8 cellular contexts compared by ENCODE assay signal in the genomic region with DNA sequence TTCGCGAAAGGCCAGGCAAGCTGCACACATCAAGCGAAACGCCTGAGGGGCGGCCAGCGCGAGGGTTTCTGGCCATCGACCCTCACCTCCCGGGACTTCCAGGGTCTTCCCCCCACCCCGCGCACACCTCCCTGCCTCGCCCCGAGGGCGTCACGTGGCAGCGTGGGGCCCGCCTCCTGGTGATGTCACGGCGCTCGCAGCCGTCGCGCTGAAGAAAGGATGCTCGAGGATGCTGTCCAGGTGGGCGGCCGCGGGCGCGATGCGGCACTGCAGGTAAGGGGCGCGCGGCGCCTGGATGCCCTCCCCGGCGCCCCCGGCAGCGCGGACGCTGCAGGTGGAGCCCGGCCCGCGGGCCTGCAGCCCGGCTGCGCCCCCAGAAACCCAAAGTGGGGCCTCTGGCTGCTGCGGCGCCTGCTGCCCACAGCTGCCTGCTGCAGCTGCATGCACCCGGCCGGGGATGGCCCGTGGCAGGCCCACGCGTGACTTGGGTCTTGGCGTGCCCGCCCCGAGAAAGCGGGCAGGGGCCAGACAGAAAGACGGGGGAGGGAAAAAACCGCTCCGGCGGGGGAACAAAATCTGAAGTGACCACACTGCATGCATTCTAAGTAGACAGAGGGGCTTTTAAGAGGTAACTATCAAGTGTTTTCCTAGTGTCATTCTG. TPM values are rescaled to one million over a fixed set of nuclear protein-coding genes. Genes with fewer than 3 reads are reported as not detected.
DNase-seq lines count a peak whose midpoint lies in the region; ATAC-seq, FAIRE-seq and TF ChIP-seq lines count a peak whose summit lies in the region.

No MANE protein-coding gene starts in this region.

- no peak overlapping the region for H2BK5ac ChIP-seq in IMR-90 (ENCODE audit: low read depth, low read length, poor library complexity, severe bottlenecking)

- H3K36me3 ChIP-seq in IMR-90 (ENCODE audit: control insufficient read depth, insufficient read depth, low read length) (no peaks in the 10 kb centered on the region), keratinocyte (ENCODE audit: control insufficient read depth in 2 of 2, extremely low read depth in 1 of 2, insufficient read depth in 2 of 2, low read length in 2 of 2) (no peaks in the 10 kb centered on the region), thoracic aorta (no peaks in the 10 kb centered on the region)

- peak overlapping the region; percentile 56 for H3K4me3 ChIP-seq in IMR-90 (ENCODE audit: insufficient read depth, low read depth, low read length)
- peak overlapping the region; percentile 33 for H3K4me3 ChIP-seq in astrocyte of the cerebellum (ENCODE audit: low read depth, low read length)
- H3K4me3 ChIP-seq in keratinocyte (ENCODE audit: control insufficient read depth in 2 of 3, extremely low read depth in 1 of 3, insufficient read depth in 2 of 3, low read depth in 1 of 3, low read length in 3 of 3): peak overlapping the region in 1 of 3 experiments; percentile 25
- H3K4me3 ChIP-seq in thoracic aorta: peak overlapping the region; percentile 68

- H2BK15ac ChIP-seq in IMR-90 (ENCODE audit: low read depth, low read length): no peak overlapping the region

- intact Hi-C loops in IMR-90 (cut with micrococcal nuclease): no loop called here

- no peak overlapping the region for H2BK20ac ChIP-seq in IMR-90 (ENCODE audit: low read depth, low read length)

- TF ChIP-seq POLR2A in IMR-90 (IDR thresholded peaks at IDR 0.05; ENCODE audit: low read depth, low read length): no peak

- H4K20me1 ChIP-seq in IMR-90 (ENCODE audit: insufficient read depth, low read length) (no peaks in the 10 kb centered on the region), keratinocyte (ENCODE audit: control insufficient read depth, extremely low read depth, insufficient read depth, low read length) (no peaks in the 10 kb centered on the region)

- DNase-seq in IMR-90 (no peak), astrocyte of the cerebellum (ENCODE audit: low read depth) (no peak), keratinocyte (ENCODE audit: low read depth, low spot score) (no peak), thoracic aorta (ENCODE audit: low spot score) (no peak), foreskin melanocyte (no peak), HT-29 (ENCODE audit: low spot score) (no peak)
- DNase-seq in central memory CD4-positive, alpha-beta T cell: no peak

- peak overlapping the region; percentile 83 for H2AFZ ChIP-seq in IMR-90 (replicated peaks; ENCODE audit: low read length, poor library complexity)
- no peak overlapping the region for H2AFZ ChIP-seq in keratinocyte (ENCODE audit: control insufficient read depth, low read length)

- dilution Hi-C loops in IMR-90 (cut with HindIII; ENCODE audit: low sequenced_read_pairs, unreplicated experiment) (no loop called here), keratinocyte (cut with MboI; ENCODE audit: extremely low pct_ligation_motif_present, low sequenced_read_pairs) (no loop called here)

- H3K9ac ChIP-seq in IMR-90 (ENCODE audit: low read depth, low read length): no peak overlapping the region
- no peak overlapping the region for H3K9ac ChIP-seq in keratinocyte (ENCODE audit: control insufficient read depth, extremely low read depth, insufficient read depth, low read length)

- H3K4me1 ChIP-seq in IMR-90 (ENCODE audit: control insufficient read depth, insufficient read depth, low read length) (peaks cover 5% of the 10 kb centered on the region), keratinocyte (ENCODE audit: control insufficient read depth, extremely low read depth, insufficient read depth, low read length) (peaks cover 7% of the 10 kb centered on the region), thoracic aorta (ENCODE audit: control insufficient read depth in 1 of 2, low read depth in 2 of 2) (no peaks in the 10 kb centered on the region)

- BruUV-seq in IMR-90 (replicated peaks; lab: Mats Ljungman, UMichigan): no TSS peak

- no peaks in the 10 kb centered on the region for H3K79me1 ChIP-seq in IMR-90 (ENCODE audit: low read depth in 1 of 2, low read length in 2 of 2)

- no peak for FAIRE-seq in keratinocyte (lab: Jason Lieb, UNC)

- ATAC-seq in GM18519 (IDR thresholded peaks at IDR 0.05; ENCODE audit: low FRiP score, unreplicated experiment): peak; percentile 58
- peak; percentile 55 for ATAC-seq in IMR-90 (ENCODE audit: low read depth)
- ATAC-seq in thoracic aorta (ENCODE audit: insufficient number of reproducible peaks, low FRiP score, low read depth): no peak

- no peak for TF ChIP-seq RAD21 in IMR-90 (IDR thresholded peaks at IDR 0.05; ENCODE audit: low read length)

- H3K27ac ChIP-seq in IMR-90 (ENCODE audit: insufficient read depth, low read length) (no peak overlapping the region; the same call in 1 of the 2 replicates), keratinocyte (ENCODE audit: control insufficient read depth, insufficient read depth, low read length) (no peak overlapping the region), thoracic aorta (no peak overlapping the region)

- H3K56ac ChIP-seq in IMR-90 (ENCODE audit: extremely low read depth, insufficient read depth, low read length): no peak overlapping the region

- no peak overlapping the region for H4K8ac ChIP-seq in IMR-90 (ENCODE audit: low read depth in 2 of 2, low read length in 2 of 2)

- H2AK9ac ChIP-seq in IMR-90 (replicated peaks; ENCODE audit: low read depth, low read length, poor library complexity): no peak overlapping the region

- H4K91ac ChIP-seq in IMR-90 (ENCODE audit: insufficient read depth, low read depth, low read length): no peak overlapping the region

- H3K14ac ChIP-seq in IMR-90 (replicated peaks; ENCODE audit: low read depth, low read length): no peak overlapping the region

- H3K4me2 ChIP-seq in IMR-90 (ENCODE audit: low read depth, low read length): peak overlapping the region; percentile 89
- peak overlapping the region; percentile 47 for H3K4me2 ChIP-seq in keratinocyte (ENCODE audit: control insufficient read depth, extremely low read depth, insufficient read depth, low read depth, low read length)

- in situ Hi-C loops in IMR-90 (cut with MboI; ENCODE audit: low sequenced_read_pairs): no loop called here
- in situ Hi-C loops in astrocyte of the cerebellum (cut with HindIII; ENCODE audit: low sequenced_read_pairs): no loop called here

- H3K27me3 ChIP-seq in IMR-90 (ENCODE audit: control insufficient read depth, insufficient read depth, low read length) (no peaks in the 10 kb centered on the region), keratinocyte (ENCODE audit: control insufficient read depth, extremely low read depth, insufficient read depth, low read length) (peaks cover 12% of the 10 kb centered on the region), thoracic aorta (replicated peaks; ENCODE audit: insufficient read depth) (no peaks in the 10 kb centered on the region)

- H3K23ac ChIP-seq in IMR-90 (ENCODE audit: low read depth, low read length): no peak overlapping the region

- H3K18ac ChIP-seq in IMR-90 (ENCODE audit: low read depth, low read length): no peak overlapping the region

- CTCF ChIA-PET in IMR-90 (lab: Yijun Ruan, JAX): no interaction called here

- H3K9me3 ChIP-seq in IMR-90 (ENCODE audit: control insufficient read depth, insufficient read depth, low read length) (no peaks in the 10 kb centered on the region), keratinocyte (ENCODE audit: control insufficient read depth, low read depth, low read length) (no peaks in the 10 kb centered on the region), thoracic aorta (no peaks in the 10 kb centered on the region)

- WGBS in IMR-90 (ENCODE audit: extremely low coverage in 2 of 2, insufficient read length in 1 of 2), 2 experiments: 29% methylated on average over 26 of the region's 60 CpGs; no CpG with 5 or more reads in 1 of the 2 experiments

- no peaks in the 10 kb centered on the region for H3K79me2 ChIP-seq in keratinocyte (ENCODE audit: control insufficient read depth, insufficient read depth, low read length)

- no peak overlapping the region for H3K4ac ChIP-seq in IMR-90 (ENCODE audit: low read depth, low read length)

- no peak overlapping the region for H4K5ac ChIP-seq in IMR-90 (ENCODE audit: low read depth, low read length)

- TF ChIP-seq CTCF in IMR-90 (conservative IDR thresholded peaks at IDR 0.05; ENCODE audit: low read depth, low read length): no peak
- no peak for TF ChIP-seq CTCF in astrocyte of the cerebellum (IDR thresholded peaks at IDR 0.05; ENCODE audit: low read depth, low read length, missing control alignments)
- TF ChIP-seq CTCF in keratinocyte (optimal IDR thresholded peaks at IDR 0.05 in 1 of 3, IDR thresholded peaks at IDR 0.05 in 1 of 3, conservative IDR thresholded peaks at IDR 0.05 in 1 of 3; ENCODE audit: extremely low read depth in 1 of 3, insufficient read depth in 2 of 3, low read length in 3 of 3): no peak
- TF ChIP-seq CTCF in thoracic aorta (IDR thresholded peaks at IDR 0.05): no peak

- H2AK5ac ChIP-seq in IMR-90 (ENCODE audit: low read depth, low read length): no peak overlapping the region

- no peak overlapping the region for H2BK120ac ChIP-seq in IMR-90 (ENCODE audit: low read depth, low read length)

- POLR2A ChIA-PET in IMR-90 (lab: Charles Lee; ENCODE audit: unreplicated experiment): no interaction called here

- H3K9me1 ChIP-seq in IMR-90 (ENCODE audit: insufficient read depth, low read length) (no peaks in the 10 kb centered on the region), keratinocyte (ENCODE audit: control insufficient read depth, extremely low read depth, insufficient read depth, low read length) (no peaks in the 10 kb centered on the region)

TF ChIP-seq in IMR-90, 13 proteins besides CTCF, POLR2A, EP300 and RAD21 (continues in another document):
- TF ChIP-seq, protein P1, sequence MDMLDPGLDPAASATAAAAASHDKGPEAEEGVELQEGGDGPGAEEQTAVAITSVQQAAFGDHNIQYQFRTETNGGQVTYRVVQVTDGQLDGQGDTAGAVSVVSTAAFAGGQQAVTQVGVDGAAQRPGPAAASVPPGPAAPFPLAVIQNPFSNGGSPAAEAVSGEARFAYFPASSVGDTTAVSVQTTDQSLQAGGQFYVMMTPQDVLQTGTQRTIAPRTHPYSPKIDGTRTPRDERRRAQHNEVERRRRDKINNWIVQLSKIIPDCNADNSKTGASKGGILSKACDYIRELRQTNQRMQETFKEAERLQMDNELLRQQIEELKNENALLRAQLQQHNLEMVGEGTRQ (IDR thresholded peaks at IDR 0.05; ENCODE audit: low read depth, low read length): peak; percentile 81

RNA-seq across cellular contexts. Expression of a gene that starts 1.6 kb away (rescaled TPM):
- 3.9 and 4.5 TPM in 2 replicates for total RNA-seq in IMR-90 (2012; rRNA removed)
- polyA plus RNA-seq in IMR-90 (2012; rRNA removed): 2.2 and 2.5 TPM in 2 replicates
- polyA plus RNA-seq in IMR-90 (2012; cell fraction: cytosol; rRNA removed): 1.7 and 1.9 TPM in 2 replicates
- 0.87 and 0.94 TPM in 2 replicates for polyA plus RNA-seq in IMR-90 (2012; cell fraction: nucleus; rRNA removed; ENCODE audit: low replicate concordance)
- polyA plus RNA-seq in keratinocyte: 0.24 to 0.64 TPM (median 0.31 TPM) in 3 replicates
- polyA plus RNA-seq in keratinocyte (2011; ENCODE audit: low read depth): not detected
- 0.05 and 0.06 TPM in 2 replicates for polyA plus RNA-seq in keratinocyte (2011; cell fraction: cytosol; rRNA removed)
- polyA plus RNA-seq in keratinocyte (2011; cell fraction: nucleus; rRNA removed): 0.08 and 0.39 TPM in 2 replicates
- polyA plus RNA-seq in keratinocyte (2012; ENCODE audit: low replicate concordance): 0.08 TPM in 2 replicates
- 0.69 to 1.4 TPM (median 0.80 TPM) in 3 replicates for polyA minus RNA-seq in keratinocyte
- not detected for polyA minus RNA-seq in keratinocyte (2011; cell fraction: cytosol; rRNA and poly(A)+ RNA removed)
- polyA minus RNA-seq in keratinocyte (2011; cell fraction: nucleus; rRNA and poly(A)+ RNA removed): 0.39 and 0.63 TPM in 2 replicates
- 1 to 10 TPM; 3.5 to 5.6 TPM for total RNA-seq in thoracic aorta
- 0.26 and 0.31 TPM in 2 replicates for total RNA-seq in HT-29 (2014; rRNA removed; shearing (Covaris generic))
